In the genomic region with DNA sequence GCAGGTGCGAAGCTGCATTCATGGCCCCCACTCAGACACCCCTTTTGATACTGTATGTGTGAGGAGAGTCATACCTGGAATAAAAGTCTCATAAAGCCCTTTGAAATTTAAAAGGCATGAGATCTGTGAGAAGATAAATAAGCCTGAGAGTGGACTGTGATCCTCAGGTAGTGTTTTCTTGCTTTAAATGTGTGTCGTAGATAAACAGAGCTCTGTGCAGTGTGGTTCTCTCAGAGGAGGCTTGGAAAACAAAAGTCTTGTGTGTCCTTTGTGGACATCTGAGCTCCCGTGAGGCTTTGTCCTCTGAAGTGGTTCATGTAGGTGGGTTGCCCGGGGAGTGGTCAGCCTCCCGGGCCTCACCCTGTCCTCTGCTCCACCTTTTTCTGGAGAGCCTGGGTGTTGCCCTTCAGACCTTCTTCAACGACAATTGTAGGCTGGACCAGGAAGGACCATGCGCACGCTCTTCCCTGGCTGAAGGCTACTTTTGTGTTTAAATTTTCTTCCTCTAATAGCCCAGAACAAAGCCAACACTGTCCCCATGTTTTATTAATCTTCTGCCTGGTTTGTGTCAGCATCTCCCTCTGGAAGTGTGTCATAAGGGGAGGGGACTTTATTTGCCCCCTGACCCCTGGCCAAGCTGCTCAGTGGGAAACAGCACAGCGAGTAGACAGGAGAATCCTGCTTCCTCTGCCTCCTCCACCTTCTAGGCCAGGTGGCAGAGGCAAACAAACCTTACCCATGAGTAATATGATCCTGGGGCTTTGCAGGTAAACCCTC, we compare ENCODE assay signal across 1 cellular context.
TF ChIP-seq lines count a peak whose summit lies in the region.

No MANE protein-coding gene starts in this region.

TF ChIP-seq in HepG2, 621 proteins besides CTCF, POLR2A, EP300 and RAD21 (continued from another document and continues in another):
- TF ChIP-seq, protein P1, sequence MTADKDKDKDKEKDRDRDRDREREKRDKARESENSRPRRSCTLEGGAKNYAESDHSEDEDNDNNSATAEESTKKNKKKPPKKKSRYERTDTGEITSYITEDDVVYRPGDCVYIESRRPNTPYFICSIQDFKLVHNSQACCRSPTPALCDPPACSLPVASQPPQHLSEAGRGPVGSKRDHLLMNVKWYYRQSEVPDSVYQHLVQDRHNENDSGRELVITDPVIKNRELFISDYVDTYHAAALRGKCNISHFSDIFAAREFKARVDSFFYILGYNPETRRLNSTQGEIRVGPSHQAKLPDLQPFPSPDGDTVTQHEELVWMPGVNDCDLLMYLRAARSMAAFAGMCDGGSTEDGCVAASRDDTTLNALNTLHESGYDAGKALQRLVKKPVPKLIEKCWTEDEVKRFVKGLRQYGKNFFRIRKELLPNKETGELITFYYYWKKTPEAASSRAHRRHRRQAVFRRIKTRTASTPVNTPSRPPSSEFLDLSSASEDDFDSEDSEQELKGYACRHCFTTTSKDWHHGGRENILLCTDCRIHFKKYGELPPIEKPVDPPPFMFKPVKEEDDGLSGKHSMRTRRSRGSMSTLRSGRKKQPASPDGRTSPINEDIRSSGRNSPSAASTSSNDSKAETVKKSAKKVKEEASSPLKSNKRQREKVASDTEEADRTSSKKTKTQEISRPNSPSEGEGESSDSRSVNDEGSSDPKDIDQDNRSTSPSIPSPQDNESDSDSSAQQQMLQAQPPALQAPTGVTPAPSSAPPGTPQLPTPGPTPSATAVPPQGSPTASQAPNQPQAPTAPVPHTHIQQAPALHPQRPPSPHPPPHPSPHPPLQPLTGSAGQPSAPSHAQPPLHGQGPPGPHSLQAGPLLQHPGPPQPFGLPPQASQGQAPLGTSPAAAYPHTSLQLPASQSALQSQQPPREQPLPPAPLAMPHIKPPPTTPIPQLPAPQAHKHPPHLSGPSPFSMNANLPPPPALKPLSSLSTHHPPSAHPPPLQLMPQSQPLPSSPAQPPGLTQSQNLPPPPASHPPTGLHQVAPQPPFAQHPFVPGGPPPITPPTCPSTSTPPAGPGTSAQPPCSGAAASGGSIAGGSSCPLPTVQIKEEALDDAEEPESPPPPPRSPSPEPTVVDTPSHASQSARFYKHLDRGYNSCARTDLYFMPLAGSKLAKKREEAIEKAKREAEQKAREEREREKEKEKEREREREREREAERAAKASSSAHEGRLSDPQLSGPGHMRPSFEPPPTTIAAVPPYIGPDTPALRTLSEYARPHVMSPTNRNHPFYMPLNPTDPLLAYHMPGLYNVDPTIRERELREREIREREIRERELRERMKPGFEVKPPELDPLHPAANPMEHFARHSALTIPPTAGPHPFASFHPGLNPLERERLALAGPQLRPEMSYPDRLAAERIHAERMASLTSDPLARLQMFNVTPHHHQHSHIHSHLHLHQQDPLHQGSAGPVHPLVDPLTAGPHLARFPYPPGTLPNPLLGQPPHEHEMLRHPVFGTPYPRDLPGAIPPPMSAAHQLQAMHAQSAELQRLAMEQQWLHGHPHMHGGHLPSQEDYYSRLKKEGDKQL (CRISPR knock-in tag; IDR thresholded peaks at IDR 0.05; ENCODE audit: low read depth), result peak; percentile 33; the same call in 1 of the 2 replicates
- peak; percentile 70; the same call in 1 of the 2 replicates for TF ChIP-seq YEATS2 (CRISPR knock-in tag; IDR thresholded peaks at IDR 0.05; ENCODE audit: borderline replicate concordance)
- no peak for TF ChIP-seq GLI4 (CRISPR knock-in tag; IDR thresholded peaks at IDR 0.05; ENCODE audit: borderline replicate concordance)
- TF ChIP-seq MTF2 (CRISPR knock-in tag; IDR thresholded peaks at IDR 0.05; ENCODE audit: borderline replicate concordance), result no peak; the same call in 1 of the 2 replicates
- TF ChIP-seq, protein P2, sequence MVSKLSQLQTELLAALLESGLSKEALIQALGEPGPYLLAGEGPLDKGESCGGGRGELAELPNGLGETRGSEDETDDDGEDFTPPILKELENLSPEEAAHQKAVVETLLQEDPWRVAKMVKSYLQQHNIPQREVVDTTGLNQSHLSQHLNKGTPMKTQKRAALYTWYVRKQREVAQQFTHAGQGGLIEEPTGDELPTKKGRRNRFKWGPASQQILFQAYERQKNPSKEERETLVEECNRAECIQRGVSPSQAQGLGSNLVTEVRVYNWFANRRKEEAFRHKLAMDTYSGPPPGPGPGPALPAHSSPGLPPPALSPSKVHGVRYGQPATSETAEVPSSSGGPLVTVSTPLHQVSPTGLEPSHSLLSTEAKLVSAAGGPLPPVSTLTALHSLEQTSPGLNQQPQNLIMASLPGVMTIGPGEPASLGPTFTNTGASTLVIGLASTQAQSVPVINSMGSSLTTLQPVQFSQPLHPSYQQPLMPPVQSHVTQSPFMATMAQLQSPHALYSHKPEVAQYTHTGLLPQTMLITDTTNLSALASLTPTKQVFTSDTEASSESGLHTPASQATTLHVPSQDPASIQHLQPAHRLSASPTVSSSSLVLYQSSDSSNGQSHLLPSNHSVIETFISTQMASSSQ (IDR thresholded peaks at IDR 0.05; ENCODE audit: low read depth), result peak; percentile 20; the same call in 1 of the 2 replicates
- TF ChIP-seq, protein P2 (CRISPR knock-in tag; IDR thresholded peaks at IDR 0.05; ENCODE audit: borderline replicate concordance), result peak; percentile 51; the same call in 1 of the 2 replicates
- no peak for TF ChIP-seq ZNF343 (CRISPR knock-in tag; IDR thresholded peaks at IDR 0.05)
- no peak for TF ChIP-seq ZNF432 (CRISPR knock-in tag; IDR thresholded peaks at IDR 0.05; ENCODE audit: borderline replicate concordance)
- TF ChIP-seq, protein P3, sequence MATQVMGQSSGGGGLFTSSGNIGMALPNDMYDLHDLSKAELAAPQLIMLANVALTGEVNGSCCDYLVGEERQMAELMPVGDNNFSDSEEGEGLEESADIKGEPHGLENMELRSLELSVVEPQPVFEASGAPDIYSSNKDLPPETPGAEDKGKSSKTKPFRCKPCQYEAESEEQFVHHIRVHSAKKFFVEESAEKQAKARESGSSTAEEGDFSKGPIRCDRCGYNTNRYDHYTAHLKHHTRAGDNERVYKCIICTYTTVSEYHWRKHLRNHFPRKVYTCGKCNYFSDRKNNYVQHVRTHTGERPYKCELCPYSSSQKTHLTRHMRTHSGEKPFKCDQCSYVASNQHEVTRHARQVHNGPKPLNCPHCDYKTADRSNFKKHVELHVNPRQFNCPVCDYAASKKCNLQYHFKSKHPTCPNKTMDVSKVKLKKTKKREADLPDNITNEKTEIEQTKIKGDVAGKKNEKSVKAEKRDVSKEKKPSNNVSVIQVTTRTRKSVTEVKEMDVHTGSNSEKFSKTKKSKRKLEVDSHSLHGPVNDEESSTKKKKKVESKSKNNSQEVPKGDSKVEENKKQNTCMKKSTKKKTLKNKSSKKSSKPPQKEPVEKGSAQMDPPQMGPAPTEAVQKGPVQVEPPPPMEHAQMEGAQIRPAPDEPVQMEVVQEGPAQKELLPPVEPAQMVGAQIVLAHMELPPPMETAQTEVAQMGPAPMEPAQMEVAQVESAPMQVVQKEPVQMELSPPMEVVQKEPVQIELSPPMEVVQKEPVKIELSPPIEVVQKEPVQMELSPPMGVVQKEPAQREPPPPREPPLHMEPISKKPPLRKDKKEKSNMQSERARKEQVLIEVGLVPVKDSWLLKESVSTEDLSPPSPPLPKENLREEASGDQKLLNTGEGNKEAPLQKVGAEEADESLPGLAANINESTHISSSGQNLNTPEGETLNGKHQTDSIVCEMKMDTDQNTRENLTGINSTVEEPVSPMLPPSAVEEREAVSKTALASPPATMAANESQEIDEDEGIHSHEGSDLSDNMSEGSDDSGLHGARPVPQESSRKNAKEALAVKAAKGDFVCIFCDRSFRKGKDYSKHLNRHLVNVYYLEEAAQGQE (IDR thresholded peaks at IDR 0.05; ENCODE audit: borderline replicate concordance in 1 of 2, low read depth in 1 of 2, low read length in 2 of 2), result peak in 1 of 2 experiments; percentile 6; a peak in 1 of 4 replicates
- TF ChIP-seq CCAR2 (optimal IDR thresholded peaks at IDR 0.05; ENCODE audit: low read depth, low read length), result peak; percentile 57
- TF ChIP-seq, protein P4, sequence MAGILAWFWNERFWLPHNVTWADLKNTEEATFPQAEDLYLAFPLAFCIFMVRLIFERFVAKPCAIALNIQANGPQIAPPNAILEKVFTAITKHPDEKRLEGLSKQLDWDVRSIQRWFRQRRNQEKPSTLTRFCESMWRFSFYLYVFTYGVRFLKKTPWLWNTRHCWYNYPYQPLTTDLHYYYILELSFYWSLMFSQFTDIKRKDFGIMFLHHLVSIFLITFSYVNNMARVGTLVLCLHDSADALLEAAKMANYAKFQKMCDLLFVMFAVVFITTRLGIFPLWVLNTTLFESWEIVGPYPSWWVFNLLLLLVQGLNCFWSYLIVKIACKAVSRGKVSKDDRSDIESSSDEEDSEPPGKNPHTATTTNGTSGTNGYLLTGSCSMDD (CRISPR knock-in tag; IDR thresholded peaks at IDR 0.05), result no peak
- no peak; the same call in 1 of the 2 replicates for TF ChIP-seq ZBTB3 (CRISPR knock-in tag; IDR thresholded peaks at IDR 0.05; ENCODE audit: borderline replicate concordance, low read depth)
- TF ChIP-seq SMYD3 (CRISPR knock-in tag; IDR thresholded peaks at IDR 0.05), result no peak
- no peak for TF ChIP-seq NPAS2 (CRISPR knock-in tag; IDR thresholded peaks at IDR 0.05; ENCODE audit: borderline replicate concordance)
- no peak for TF ChIP-seq TCF12 (IDR thresholded peaks at IDR 0.05)
- TF ChIP-seq TCF12 (CRISPR knock-in tag; IDR thresholded peaks at IDR 0.05), result peak; percentile 83
- TF ChIP-seq ZNF713 (CRISPR knock-in tag; IDR thresholded peaks at IDR 0.05), result no peak
- no peak for TF ChIP-seq ZNF329 (CRISPR knock-in tag; IDR thresholded peaks at IDR 0.05; ENCODE audit: low read depth)
- no peak for TF ChIP-seq SMARCC2 (IDR thresholded peaks at IDR 0.05)
- TF ChIP-seq ZFP1 (CRISPR knock-in tag; IDR thresholded peaks at IDR 0.05), result no peak
- no peak for TF ChIP-seq MTF1 (CRISPR knock-in tag; IDR thresholded peaks at IDR 0.05)
- TF ChIP-seq CBX2 (IDR thresholded peaks at IDR 0.05; ENCODE audit: low read depth, low read length), result no peak
- TF ChIP-seq CBX2 (CRISPR knock-in tag; IDR thresholded peaks at IDR 0.05; ENCODE audit: low read depth), result no peak
- peak; percentile 99 for TF ChIP-seq SOX5 (CRISPR knock-in tag; IDR thresholded peaks at IDR 0.05; ENCODE audit: borderline replicate concordance)
- TF ChIP-seq TARDBP (CRISPR knock-in tag; IDR thresholded peaks at IDR 0.05), result peak; percentile 79
- no peak for TF ChIP-seq ZNF484 (CRISPR knock-in tag; IDR thresholded peaks at IDR 0.05; ENCODE audit: borderline replicate concordance, low read depth)
- TF ChIP-seq SSRP1 (CRISPR knock-in tag; IDR thresholded peaks at IDR 0.05), result 0 out of 2 replicates have a peak, but pooled peaks have one; percentile 62
- no peak for TF ChIP-seq REXO4 (CRISPR knock-in tag; IDR thresholded peaks at IDR 0.05; ENCODE audit: borderline replicate concordance)
- no peak for TF ChIP-seq SMAD1 (CRISPR knock-in tag; IDR thresholded peaks at IDR 0.05; ENCODE audit: borderline replicate concordance, low read depth)
- TF ChIP-seq, protein P5, sequence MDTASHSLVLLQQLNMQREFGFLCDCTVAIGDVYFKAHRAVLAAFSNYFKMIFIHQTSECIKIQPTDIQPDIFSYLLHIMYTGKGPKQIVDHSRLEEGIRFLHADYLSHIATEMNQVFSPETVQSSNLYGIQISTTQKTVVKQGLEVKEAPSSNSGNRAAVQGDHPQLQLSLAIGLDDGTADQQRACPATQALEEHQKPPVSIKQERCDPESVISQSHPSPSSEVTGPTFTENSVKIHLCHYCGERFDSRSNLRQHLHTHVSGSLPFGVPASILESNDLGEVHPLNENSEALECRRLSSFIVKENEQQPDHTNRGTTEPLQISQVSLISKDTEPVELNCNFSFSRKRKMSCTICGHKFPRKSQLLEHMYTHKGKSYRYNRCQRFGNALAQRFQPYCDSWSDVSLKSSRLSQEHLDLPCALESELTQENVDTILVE (CRISPR knock-in tag; IDR thresholded peaks at IDR 0.05), result peak; percentile 39
- 0 out of 2 replicates have a peak, but pooled peaks have one; percentile 24 for TF ChIP-seq ZNF44 (CRISPR knock-in tag; IDR thresholded peaks at IDR 0.05)
- TF ChIP-seq KDM3A (CRISPR knock-in tag; IDR thresholded peaks at IDR 0.05; ENCODE audit: low read depth), result no peak
- no peak for TF ChIP-seq PHB2 (IDR thresholded peaks at IDR 0.05; ENCODE audit: partially characterized antibody)
- TF ChIP-seq ZNF549 (CRISPR knock-in tag; IDR thresholded peaks at IDR 0.05), result no peak
- TF ChIP-seq ZNF367 (CRISPR knock-in tag; IDR thresholded peaks at IDR 0.05; ENCODE audit: borderline replicate concordance), result 0 out of 2 replicates have a peak, but pooled peaks have one; percentile 55
- peak; percentile 90 for TF ChIP-seq FOXO1 (CRISPR knock-in tag; IDR thresholded peaks at IDR 0.05)
- peak; percentile 33 for TF ChIP-seq TBL1XR1 (IDR thresholded peaks at IDR 0.05; ENCODE audit: borderline replicate concordance, low read length, partially characterized antibody)
